Comparison of ENCODE assay signal across 1 cellular context in the genomic region with DNA sequence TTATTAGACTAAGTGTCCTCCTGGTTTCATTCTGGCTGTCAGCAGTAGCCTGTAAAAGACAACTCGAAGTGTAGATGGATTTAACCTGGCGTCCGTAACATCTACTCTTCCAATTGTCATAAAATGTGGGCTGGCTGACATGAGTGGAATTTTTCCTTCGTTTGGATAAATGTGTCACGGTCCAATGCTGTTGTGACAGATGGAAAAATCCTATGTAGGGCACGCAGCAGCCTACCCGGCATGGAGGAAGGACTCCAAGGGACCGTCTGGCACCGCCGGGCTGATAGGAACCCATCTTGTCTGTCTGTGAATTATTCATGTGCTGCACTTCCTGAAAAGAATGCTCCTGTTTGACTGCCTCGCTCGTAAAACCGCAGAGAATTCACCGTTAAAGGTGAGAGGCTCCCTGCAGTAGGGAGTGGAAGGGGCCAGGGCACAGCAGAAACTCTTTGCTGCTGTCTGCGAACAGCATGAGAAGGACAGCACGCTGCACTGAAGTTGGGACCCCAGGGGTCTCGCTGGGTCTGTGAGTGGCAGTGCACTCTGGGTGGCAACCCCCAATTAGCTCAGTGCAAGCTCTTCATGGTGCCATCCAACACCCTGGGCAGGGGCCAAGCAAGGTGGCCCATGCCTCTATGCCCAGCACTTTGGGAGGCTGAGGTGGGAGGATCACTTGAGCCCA.
TF ChIP-seq lines count a peak whose summit lies in the region.

No MANE protein-coding gene starts in this region.

TF ChIP-seq in HEK293, 187 proteins besides CTCF, POLR2A, EP300 and RAD21 (continued from another document):
- TF ChIP-seq, protein P1, sequence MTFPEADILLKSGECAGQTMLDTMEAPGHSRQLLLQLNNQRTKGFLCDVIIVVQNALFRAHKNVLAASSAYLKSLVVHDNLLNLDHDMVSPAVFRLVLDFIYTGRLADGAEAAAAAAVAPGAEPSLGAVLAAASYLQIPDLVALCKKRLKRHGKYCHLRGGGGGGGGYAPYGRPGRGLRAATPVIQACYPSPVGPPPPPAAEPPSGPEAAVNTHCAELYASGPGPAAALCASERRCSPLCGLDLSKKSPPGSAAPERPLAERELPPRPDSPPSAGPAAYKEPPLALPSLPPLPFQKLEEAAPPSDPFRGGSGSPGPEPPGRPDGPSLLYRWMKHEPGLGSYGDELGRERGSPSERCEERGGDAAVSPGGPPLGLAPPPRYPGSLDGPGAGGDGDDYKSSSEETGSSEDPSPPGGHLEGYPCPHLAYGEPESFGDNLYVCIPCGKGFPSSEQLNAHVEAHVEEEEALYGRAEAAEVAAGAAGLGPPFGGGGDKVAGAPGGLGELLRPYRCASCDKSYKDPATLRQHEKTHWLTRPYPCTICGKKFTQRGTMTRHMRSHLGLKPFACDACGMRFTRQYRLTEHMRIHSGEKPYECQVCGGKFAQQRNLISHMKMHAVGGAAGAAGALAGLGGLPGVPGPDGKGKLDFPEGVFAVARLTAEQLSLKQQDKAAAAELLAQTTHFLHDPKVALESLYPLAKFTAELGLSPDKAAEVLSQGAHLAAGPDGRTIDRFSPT (tag by site-specific recombination; IDR thresholded peaks at IDR 0.05) = peak; percentile 88; the same call in 1 of the 2 replicates
- TF ChIP-seq, protein P2, sequence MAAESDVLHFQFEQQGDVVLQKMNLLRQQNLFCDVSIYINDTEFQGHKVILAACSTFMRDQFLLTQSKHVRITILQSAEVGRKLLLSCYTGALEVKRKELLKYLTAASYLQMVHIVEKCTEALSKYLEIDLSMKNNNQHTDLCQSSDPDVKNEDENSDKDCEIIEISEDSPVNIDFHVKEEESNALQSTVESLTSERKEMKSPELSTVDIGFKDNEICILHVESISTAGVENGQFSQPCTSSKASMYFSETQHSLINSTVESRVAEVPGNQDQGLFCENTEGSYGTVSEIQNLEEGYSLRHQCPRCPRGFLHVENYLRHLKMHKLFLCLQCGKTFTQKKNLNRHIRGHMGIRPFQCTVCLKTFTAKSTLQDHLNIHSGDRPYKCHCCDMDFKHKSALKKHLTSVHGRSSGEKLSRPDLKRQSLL (tag by site-specific recombination; IDR thresholded peaks at IDR 0.05) = no peak
- TF ChIP-seq ZNF10 (tag by site-specific recombination; IDR thresholded peaks at IDR 0.05) (peak; percentile 92), WT1 (tag by site-specific recombination; IDR thresholded peaks at IDR 0.05) (peak; percentile 67), ZNF600 (tag by site-specific recombination; IDR thresholded peaks at IDR 0.05) (peak; percentile 93), ZBTB20 (tag by site-specific recombination; IDR thresholded peaks at IDR 0.05) (peak; percentile 60), ZNF23 (tag by site-specific recombination; IDR thresholded peaks at IDR 0.05; ENCODE audit: borderline replicate concordance) (no peak), PRDM4 (tag by site-specific recombination; IDR thresholded peaks at IDR 0.05) (peak; percentile 17; the same call in 1 of the 2 replicates), ZSCAN30 (tag by site-specific recombination; IDR thresholded peaks at IDR 0.05) (peak; percentile 98), ZBTB44 (tag by site-specific recombination; IDR thresholded peaks at IDR 0.05) (peak; percentile 89), PATZ1 (tag by site-specific recombination; IDR thresholded peaks at IDR 0.05) (peak; percentile 30; the same call in 1 of the 2 replicates), GLIS2 (tag by site-specific recombination; IDR thresholded peaks at IDR 0.05) (peak; percentile 32; the same call in 1 of the 2 replicates)
